Comparison of ENCODE assay signal across 17 cellular contexts in the genomic region with DNA sequence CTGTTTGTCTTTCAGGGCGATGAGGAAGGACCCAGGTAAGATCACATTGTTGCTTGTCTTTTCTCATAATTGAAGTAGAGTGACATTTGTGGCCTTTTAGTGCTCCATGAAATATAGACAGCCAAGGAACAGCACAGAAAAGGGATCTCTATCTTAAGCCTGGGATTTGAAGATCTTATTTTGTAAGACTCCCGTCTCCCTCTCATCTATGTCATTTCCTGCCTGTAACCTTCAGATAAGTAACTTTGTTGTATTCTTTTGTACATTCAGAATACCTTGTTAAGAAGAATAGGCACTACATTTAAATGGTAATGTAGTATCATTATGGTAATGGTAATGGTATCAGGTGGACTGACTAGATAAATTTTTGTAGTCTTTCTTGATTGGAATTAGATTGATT.
DNase-seq lines count a peak whose midpoint lies in the region; ATAC-seq and TF ChIP-seq lines count a peak whose summit lies in the region.
"Had no signal": no experiment of that assay in that cellular context is flagged by ENCODE, and none has a peak within 500 bp of the region (broad histone marks: within the 10 kb centered on the region; RNA-seq: fewer than 3 reads in every experiment).

No MANE protein-coding gene starts in this region.

- H3K9me3 Mint-ChIP-seq in CD4-positive, CD25-positive, alpha-beta regulatory T cell, result peaks cover 0 to 5% (median 2%) of the 10 kb centered on the region in 7 donors
- H3K9me3 Mint-ChIP-seq in neural crest cell, result peaks cover 6% of the 10 kb centered on the region

- 57% methylated on average over 2 of the region's 2 CpGs for WGBS in hepatocyte (ENCODE audit: low lambda C conversion rate, missing lambda C conversion rate)

- no peaks in the 10 kb centered on the region for H3K9me2 ChIP-seq in hepatocyte (replicated peaks; ENCODE audit: insufficient read depth)

- no peak overlapping the region for H3K4me3 Mint-ChIP-seq in CD4-positive, CD25-positive, alpha-beta regulatory T cell
- H3K4me3 Mint-ChIP-seq in T-helper 17 cell, result no peak overlapping the region
- H3K4me3 Mint-ChIP-seq in neural crest cell, result no peak overlapping the region

- peak overlapping the region in 2 of 3 donors; percentile 3 to 8 for H3K27ac Mint-ChIP-seq in CD4-positive, CD25-positive, alpha-beta regulatory T cell
- H3K27ac Mint-ChIP-seq in T-helper 17 cell, result peak overlapping the region; percentile 24
- peak overlapping the region; percentile 64 for H3K27ac Mint-ChIP-seq in neural crest cell (ENCODE audit: unreplicated experiment)

- no peak for ATAC-seq in CD4-positive, CD25-positive, alpha-beta regulatory T cell (ENCODE audit: low read depth in 2 of 2)
- ATAC-seq in T-helper 17 cell, result no peak
- ATAC-seq in HG03045 (IDR thresholded peaks at IDR 0.05; ENCODE audit: unreplicated experiment), result no peak
- no peak for ATAC-seq in GM18511 (IDR thresholded peaks at IDR 0.05; ENCODE audit: unreplicated experiment)
- ATAC-seq: GM12878, Right ventricle myocardium inferior had no signal

- TF ChIP-seq CTCF in hepatocyte (IDR thresholded peaks at IDR 0.05; ENCODE audit: poor library complexity) (no peak), neural crest cell (conservative IDR thresholded peaks at IDR 0.05) (no peak)

- DNase-seq in CD4-positive, CD25-positive, alpha-beta regulatory T cell, result no peak
- no peak for DNase-seq in T-helper 17 cell
- no peak for DNase-seq in hepatocyte (ENCODE audit: low spot score)
- no peak for DNase-seq in neural crest cell (ENCODE audit: low read depth, low spot score)
- no peak for DNase-seq in NK-92 (lab: John Stamatoyannopoulos, UW; ENCODE audit: unreplicated experiment)
- DNase-seq: ACHN, DMS79 treated with DMSO at 0.1 percent for 48 hours, KBM-7, MV-4-11, NCI-H1417 treated with DMSO at 0.1 percent for 48 hours, NCI-H2171 treated with DMSO at 0.1 percent for 48 hours, Peyer's patch had no signal

- no peaks in the 10 kb centered on the region for H3K27me3 ChIP-seq in CD4-positive, CD25-positive, alpha-beta regulatory T cell (ENCODE audit: control insufficient read depth, insufficient read depth, low read length)
- no peaks in the 10 kb centered on the region for H3K27me3 ChIP-seq in hepatocyte
- H3K27me3 ChIP-seq: Peyer's patch had no signal

- H3K4me1 Mint-ChIP-seq in CD4-positive, CD25-positive, alpha-beta regulatory T cell, result peaks cover 0 to 26% (median 19%) of the 10 kb centered on the region in 4 donors
- peaks cover 27% of the 10 kb centered on the region for H3K4me1 Mint-ChIP-seq in T-helper 17 cell
- peaks cover 7% of the 10 kb centered on the region for H3K4me1 Mint-ChIP-seq in neural crest cell

- no peak overlapping the region for H3K4me3 ChIP-seq in CD4-positive, CD25-positive, alpha-beta regulatory T cell (ENCODE audit: low read depth, low read length)
- no peak overlapping the region for H3K4me3 ChIP-seq in hepatocyte
- H3K4me3 ChIP-seq: GM12878, HAP-1, Peyer's patch had no signal

- H3K4me1 ChIP-seq in CD4-positive, CD25-positive, alpha-beta regulatory T cell (ENCODE audit: control insufficient read depth, insufficient read depth, low read length, poor library complexity, severe bottlenecking), result no peaks in the 10 kb centered on the region
- H3K4me1 ChIP-seq in hepatocyte (ENCODE audit: insufficient read depth), result peaks cover 3% of the 10 kb centered on the region
- H3K4me1 ChIP-seq: HAP-1, Peyer's patch had no signal

- H3K36me3 ChIP-seq in CD4-positive, CD25-positive, alpha-beta regulatory T cell (ENCODE audit: control insufficient read depth, insufficient read depth, low read length), result peaks cover 8% of the 10 kb centered on the region
- no peaks in the 10 kb centered on the region for H3K36me3 ChIP-seq in hepatocyte (replicated peaks; ENCODE audit: insufficient read depth, low read depth)
- H3K36me3 ChIP-seq: HAP-1, Peyer's patch had no signal

- H3K36me3 Mint-ChIP-seq in CD4-positive, CD25-positive, alpha-beta regulatory T cell, result peaks cover 47% of the 10 kb centered on the region
- peaks cover 15% of the 10 kb centered on the region for H3K36me3 Mint-ChIP-seq in T-helper 17 cell (ENCODE audit: low read depth)
- H3K36me3 Mint-ChIP-seq in neural crest cell (ENCODE audit: low read depth), result peaks cover 37% of the 10 kb centered on the region

- H3K9me3 ChIP-seq in CD4-positive, CD25-positive, alpha-beta regulatory T cell (ENCODE audit: control insufficient read depth in 2 of 2, low read length in 2 of 2), result peaks cover 0 to 1% of the 10 kb centered on the region in 2 experiments
- H3K9me3 ChIP-seq in T-helper 17 cell (ENCODE audit: control insufficient read depth, low read length, poor library complexity, severe bottlenecking) (no peaks in the 10 kb centered on the region), hepatocyte (ENCODE audit: low read depth) (peaks cover under 1% of the 10 kb centered on the region)
- H3K9me3 ChIP-seq: HAP-1, Peyer's patch had no signal

- H3K27ac ChIP-seq in CD4-positive, CD25-positive, alpha-beta regulatory T cell (ENCODE audit: insufficient read depth, low read length, poor library complexity, severe bottlenecking), result no peak overlapping the region
- H3K27ac ChIP-seq in hepatocyte, result peak overlapping the region; percentile 45

- H3K4me2 ChIP-seq in hepatocyte, result peak overlapping the region; percentile 33

- H4K20me1 ChIP-seq in hepatocyte (ENCODE audit: insufficient read depth, poor library complexity, severe bottlenecking), result no peaks in the 10 kb centered on the region

- H3K27me3 Mint-ChIP-seq in CD4-positive, CD25-positive, alpha-beta regulatory T cell, result no peaks in the 10 kb centered on the region
- H3K27me3 Mint-ChIP-seq in T-helper 17 cell (no peaks in the 10 kb centered on the region), neural crest cell (ENCODE audit: low read depth) (no peaks in the 10 kb centered on the region)

- H2AFZ ChIP-seq in hepatocyte, result no peak overlapping the region

- peaks cover 4% of the 10 kb centered on the region for H3K79me2 ChIP-seq in hepatocyte

Comparison
In these comparisons a context has a peak if more than half of its experiments do, and no peak if none do; other contexts are left out.
1. H3K27ac Mint-ChIP-seq: peak in every context shown above with its lines; median percentile 64 in neural crest cell; 24 in T-helper 17 cell; 6 in CD4-positive, CD25-positive, alpha-beta regulatory T cell.